Comparison of ENCODE assay signal across 21 cellular contexts in genomic region chr2:207681431-207681830, GRCh38. TPM values are rescaled to one million over a fixed set of nuclear protein-coding genes. Genes with fewer than 3 reads are reported as not detected.
DNase-seq lines count a peak whose midpoint lies in the region; ATAC-seq and TF ChIP-seq lines count a peak whose summit lies in the region.
"Had no signal": no experiment of that assay in that cellular context is flagged by ENCODE, and none has a peak within 500 bp of the region (broad histone marks: within the 10 kb centered on the region; RNA-seq: fewer than 3 reads in every experiment).

No MANE protein-coding gene starts in this region.

- no peaks in the 10 kb centered on the region for H3K9me3 Mint-ChIP-seq in stimulated activated effector memory CD8-positive, alpha-beta T cell treated with anti-CD3 and anti-CD28 coated beads, Interleukin-12 subunit alpha, Interleukin-12 subunit beta, amount 100 ng/mL, for 72 hours
- H3K9me3 Mint-ChIP-seq: activated CD4-positive, alpha-beta memory T cell treated with anti-CD3 and anti-CD28 coated beads, Interleukin-2, amount 10 ng/mL, durations not matched to agents 7 days and 5 days; activated T-helper 2 cell treated with anti-CD3 and anti-CD28 coated beads, Interferon-gamma antibody, Interleukin-2, Interleukin-4, amounts not matched to agents 10 μg/mL and 5 μg/mL and 100 μg/mL, durations not matched to agents 14 hours and 24 hours and 36 hours; CD4-positive, alpha-beta memory T cell; natural killer cell treated with Interleukin-12 subunit alpha and Interleukin-12 subunit beta and Interleukin-15 and Interleukin-18, amount 100 ng/mL, for 72 hours had no signal

- H3K27me3 ChIP-seq in mammary epithelial cell (ENCODE audit: insufficient read depth, low read length) = no peaks in the 10 kb centered on the region
- peaks cover 0 to 8% of the 10 kb centered on the region in 2 donors for H3K27me3 ChIP-seq in breast epithelium
- H3K27me3 ChIP-seq in testis = no peaks in the 10 kb centered on the region
- peaks cover 0 to 12% (median 0%) of the 10 kb centered on the region in 4 donors for H3K27me3 ChIP-seq in esophagus squamous epithelium
- H3K27me3 ChIP-seq in SK-N-SH (ENCODE audit: insufficient read depth) = no peaks in the 10 kb centered on the region

- H3K79me2 ChIP-seq in mammary epithelial cell (ENCODE audit: insufficient read depth, low read length) = no peaks in the 10 kb centered on the region
- H3K79me2 ChIP-seq in SK-N-SH (ENCODE audit: insufficient read depth) = no peaks in the 10 kb centered on the region

- no CpG with 5 or more reads among the region's 52 CpGs for WGBS in mammary epithelial cell (ENCODE audit: low coverage, missing lambda C conversion rate)
- 12% methylated on average over 44 of the region's 52 CpGs; no CpG with 5 or more reads in 1 of the 2 donors for WGBS in testis, 2 donors
- WGBS in esophagus squamous epithelium, 2 donors = 100% methylated on average over 1 of the region's 52 CpGs; no CpG with 5 or more reads in 1 of the 2 donors
- 95% methylated on average over 23 of the region's 52 CpGs for WGBS in SK-N-SH (ENCODE audit: low lambda C conversion rate)

- H3K4me1 ChIP-seq in mammary epithelial cell (ENCODE audit: insufficient read depth, low read length) = peaks cover 11% of the 10 kb centered on the region
- H3K4me1 ChIP-seq in breast epithelium = no peaks in the 10 kb centered on the region
- peaks cover 5% of the 10 kb centered on the region for H3K4me1 ChIP-seq in testis
- peaks cover 0 to 9% (median 0%) of the 10 kb centered on the region in 3 donors for H3K4me1 ChIP-seq in esophagus squamous epithelium
- 0 out of 4 replicates have a peak, but pooled peaks cover 0 to 8% of the 10 kb centered on the region in 2 experiments for H3K4me1 ChIP-seq in SK-N-SH (ENCODE audit: control insufficient read depth in 1 of 2, insufficient read depth in 2 of 2, low read depth in 1 of 2, low read length in 1 of 2)
- H3K4me1 ChIP-seq: sigmoid colon had no signal

- no peak for TF ChIP-seq RAD21 in SK-N-SH (IDR thresholded peaks at IDR 0.05; ENCODE audit: low read length)

- H3K9me2 ChIP-seq in SK-N-SH = no peaks in the 10 kb centered on the region

- peaks cover 13% of the 10 kb centered on the region for H3K4me1 Mint-ChIP-seq in stimulated activated effector memory CD8-positive, alpha-beta T cell treated with anti-CD3 and anti-CD28 coated beads, Interleukin-12 subunit alpha, Interleukin-12 subunit beta, amount 100 ng/mL, for 72 hours
- H3K4me1 Mint-ChIP-seq: CD4-positive, alpha-beta memory T cell had no signal

- no peak overlapping the region for H3K4me3 ChIP-seq in mammary epithelial cell (replicated peaks in 1 of 3; ENCODE audit: insufficient read depth in 1 of 3, low read depth in 2 of 3, low read length in 3 of 3)
- H3K4me3 ChIP-seq in breast epithelium = peak overlapping the region in 1 of 3 donors; percentile 33
- peak overlapping the region; percentile 41 to 54 for H3K4me3 ChIP-seq in testis
- H3K4me3 ChIP-seq in esophagus squamous epithelium = peak overlapping the region in 2 of 4 donors; percentile 20 to 44
- no peak overlapping the region for H3K4me3 ChIP-seq in SK-N-SH (ENCODE audit: low read depth in 2 of 2, low read length in 1 of 2)
- H3K4me3 ChIP-seq: transverse colon had no signal

- TF ChIP-seq POLR2A in breast epithelium (IDR thresholded peaks at IDR 0.05) (no peak), testis (IDR thresholded peaks at IDR 0.05) (no peak), esophagus squamous epithelium (IDR thresholded peaks at IDR 0.05) (no peak)

- in situ Hi-C loops in mammary epithelial cell (cut with MboI; ENCODE audit: low sequenced_read_pairs in 2 of 2) = no loop called here

- peaks cover 22% of the 10 kb centered on the region for H3F3A ChIP-seq in SK-N-SH (replicated peaks; ENCODE audit: insufficient read depth)

- CTCF ChIA-PET in mammary epithelial cell (lab: Charles Lee; ENCODE audit: low non-redundant PET) (no interaction called here), SK-N-SH (lab: Yijun Ruan, JAX) (no interaction called here)

- H3K4me3 Mint-ChIP-seq in stimulated activated effector memory CD8-positive, alpha-beta T cell treated with anti-CD3 and anti-CD28 coated beads, Interleukin-12 subunit alpha, Interleukin-12 subunit beta, amount 100 ng/mL, for 72 hours = no peak overlapping the region
- H3K4me3 Mint-ChIP-seq: activated CD4-positive, alpha-beta memory T cell treated with anti-CD3 and anti-CD28 coated beads, Interleukin-2, amount 10 ng/mL, durations not matched to agents 7 days and 5 days; natural killer cell treated with Interleukin-12 subunit alpha and Interleukin-12 subunit beta and Interleukin-15 and Interleukin-18, amount 100 ng/mL, for 72 hours had no signal

- no peak for TF ChIP-seq CTCF in mammary epithelial cell (conservative IDR thresholded peaks at IDR 0.05 in 1 of 2, IDR thresholded peaks at IDR 0.05 in 1 of 2; ENCODE audit: extremely low read depth in 1 of 2, insufficient read depth in 1 of 2, low read depth in 1 of 2, low read length in 2 of 2)
- TF ChIP-seq CTCF in breast epithelium (IDR thresholded peaks at IDR 0.05) = no peak
- TF ChIP-seq CTCF in testis (IDR thresholded peaks at IDR 0.05) = no peak
- no peak for TF ChIP-seq CTCF in esophagus squamous epithelium (IDR thresholded peaks at IDR 0.05)
- no peak for TF ChIP-seq CTCF in SK-N-SH (IDR thresholded peaks at IDR 0.05)

- dilution Hi-C loops in mammary epithelial cell (cut with HindIII; ENCODE audit: low sequenced_read_pairs) = no loop called here

- no peak for ATAC-seq in stimulated activated effector memory CD8-positive, alpha-beta T cell treated with anti-CD3 and anti-CD28 coated beads, Interleukin-12 subunit alpha, Interleukin-12 subunit beta, amount 100 ng/mL, for 72 hours
- ATAC-seq: esophagus mucosa; natural killer cell treated with Interleukin-12 subunit alpha and Interleukin-12 subunit beta and Interleukin-15 and Interleukin-18, amount 100 ng/mL, for 72 hours had no signal

- no TSS peak for BruUV-seq in mammary epithelial cell (replicated peaks; lab: Mats Ljungman, UMichigan)

- H3K9me3 ChIP-seq in mammary epithelial cell (replicated peaks; ENCODE audit: insufficient read depth, low read length) = no peaks in the 10 kb centered on the region
- H3K9me3 ChIP-seq in breast epithelium = no peaks in the 10 kb centered on the region
- no peaks in the 10 kb centered on the region for H3K9me3 ChIP-seq in testis
- H3K9me3 ChIP-seq in esophagus squamous epithelium = no peaks in the 10 kb centered on the region
- H3K9me3 ChIP-seq in SK-N-SH = no peaks in the 10 kb centered on the region
- H3K9me3 ChIP-seq: sigmoid colon, transverse colon had no signal

- H3K4me2 ChIP-seq in mammary epithelial cell (ENCODE audit: insufficient read depth, low read depth, low read length) = peak overlapping the region; percentile 30
- no peak overlapping the region for H3K4me2 ChIP-seq in SK-N-SH

- H3K9ac ChIP-seq in mammary epithelial cell (ENCODE audit: insufficient read depth, low read length) = no peak overlapping the region
- no peak overlapping the region for H3K9ac ChIP-seq in SK-N-SH

- POLR2A ChIA-PET in SK-N-SH (lab: Yijun Ruan, JAX) = no interaction called here

- H3K36me3 Mint-ChIP-seq in stimulated activated effector memory CD8-positive, alpha-beta T cell treated with anti-CD3 and anti-CD28 coated beads, Interleukin-12 subunit alpha, Interleukin-12 subunit beta, amount 100 ng/mL, for 72 hours = no peaks in the 10 kb centered on the region
- H3K36me3 Mint-ChIP-seq: CD4-positive, alpha-beta memory T cell; natural killer cell treated with Interleukin-12 subunit alpha and Interleukin-12 subunit beta and Interleukin-15 and Interleukin-18, amount 100 ng/mL, for 72 hours had no signal

- intact Hi-C loops in mammary epithelial cell (cut with micrococcal nuclease) (no loop called here), breast epithelium (cut with DNase I; ENCODE audit: low total_unique reads) (loop anchor here (2.0 kb wide), 1 partner anchor 53 kb away; no protein-coding TSS in a partner anchor), testis (cut with DNase I; ENCODE audit: low total_unique reads) (no loop called here), esophagus squamous epithelium (cut with DNase I) (no loop called here)

- peak overlapping the region; percentile 67 for H2AFZ ChIP-seq in mammary epithelial cell (ENCODE audit: low read depth, low read length)
- no peak overlapping the region for H2AFZ ChIP-seq in SK-N-SH (ENCODE audit: low read depth)

- no peak for TF ChIP-seq EP300 in SK-N-SH (IDR thresholded peaks at IDR 0.05; ENCODE audit: borderline replicate concordance in 1 of 2, low read depth in 1 of 2, low read length in 1 of 2)

- H3K36me3 ChIP-seq in mammary epithelial cell (ENCODE audit: insufficient read depth, low read length) = no peaks in the 10 kb centered on the region
- H3K36me3 ChIP-seq in breast epithelium = no peaks in the 10 kb centered on the region
- H3K36me3 ChIP-seq in testis (ENCODE audit: low read depth, missing control alignments) = no peaks in the 10 kb centered on the region
- no peaks in the 10 kb centered on the region for H3K36me3 ChIP-seq in esophagus squamous epithelium
- H3K36me3 ChIP-seq in SK-N-SH (replicated peaks in 1 of 2; ENCODE audit: control insufficient read depth in 1 of 2, insufficient read depth in 2 of 2, low read length in 1 of 2) = no peaks in the 10 kb centered on the region
- H3K36me3 ChIP-seq: sigmoid colon, transverse colon had no signal

- H3K27ac Mint-ChIP-seq in stimulated activated effector memory CD8-positive, alpha-beta T cell treated with anti-CD3 and anti-CD28 coated beads, Interleukin-12 subunit alpha, Interleukin-12 subunit beta, amount 100 ng/mL, for 72 hours = no peak overlapping the region
- H3K27ac Mint-ChIP-seq: activated CD4-positive, alpha-beta memory T cell treated with anti-CD3 and anti-CD28 coated beads, Interleukin-2, amount 10 ng/mL, durations not matched to agents 7 days and 5 days; activated T-helper 2 cell treated with anti-CD3 and anti-CD28 coated beads, Interferon-gamma antibody, Interleukin-2, Interleukin-4, amounts not matched to agents 10 μg/mL and 5 μg/mL and 100 μg/mL, durations not matched to agents 14 hours and 24 hours and 36 hours; CD4-positive, alpha-beta memory T cell; natural killer cell treated with Interleukin-12 subunit alpha and Interleukin-12 subunit beta and Interleukin-15 and Interleukin-18, amount 100 ng/mL, for 72 hours had no signal

- no peak for DNase-seq in mammary epithelial cell
- DNase-seq in breast epithelium (ENCODE audit: low spot score in 2 of 2) = no peak
- peak; percentile 23 for DNase-seq in dermis blood vessel endothelial cell
- DNase-seq in iPS-NIHi7 (ENCODE audit: extremely low spot score) = peak; percentile 79
- DNase-seq in testis = no peak
- DNase-seq in esophagus squamous epithelium (lab: John Stamatoyannopoulos, UW) = no peak
- DNase-seq in SK-N-SH = no peak
- DNase-seq in stimulated activated effector memory CD8-positive, alpha-beta T cell treated with anti-CD3 and anti-CD28 coated beads, Interleukin-12 subunit alpha, Interleukin-12 subunit beta, amount 100 ng/mL, for 72 hours (ENCODE audit: low spot score in 2 of 2) = no peak
- DNase-seq: activated CD4-positive, alpha-beta memory T cell treated with anti-CD3 and anti-CD28 coated beads, Interleukin-2, amount 10 ng/mL, durations not matched to agents 7 days and 5 days; anterior cingulate cortex; CD4-positive, alpha-beta memory T cell; mesenchymal stem cell; MM.1S; NCI-H2081; NCI-H774; sigmoid colon; stimulated activated CD4-positive, alpha-beta T cell treated with anti-CD3 and anti-CD28 coated beads, Interleukin-2, amount 100 ng/mL, for 24 hours; transverse colon had no signal

- no peaks in the 10 kb centered on the region for H4K20me1 ChIP-seq in mammary epithelial cell (ENCODE audit: insufficient read depth, low read length)
- H4K20me1 ChIP-seq in SK-N-SH (ENCODE audit: insufficient read depth) = no peaks in the 10 kb centered on the region

- no peak overlapping the region for H3K27ac ChIP-seq in mammary epithelial cell (ENCODE audit: insufficient read depth, low read depth, low read length)
- H3K27ac ChIP-seq in breast epithelium = no peak overlapping the region
- peak overlapping the region in 1 of 2 donors; percentile 15 for H3K27ac ChIP-seq in testis
- no peak overlapping the region for H3K27ac ChIP-seq in esophagus squamous epithelium
- H3K27ac ChIP-seq in SK-N-SH (ENCODE audit: low read depth in 2 of 2, low read length in 1 of 2) = no peak overlapping the region
- H3K27ac ChIP-seq: sigmoid colon, transverse colon had no signal

RNA-seq across cellular contexts. Expression of gene CCNYL1, which starts 30.0 kb away (rescaled TPM):
- 10 to 100 TPM; 11.2 to 30.0 TPM for total RNA-seq in mammary epithelial cell
- polyA plus RNA-seq in mammary epithelial cell = 16.3 TPM
- polyA minus RNA-seq in mammary epithelial cell = 28.4 TPM
- total RNA-seq in breast epithelium = 10 to 100 TPM in 2 of 3 donors, 1 to 10 TPM in 1; 10.0 to 17.4 (median 11.8) TPM
- 30.3 and 53.9 TPM in 2 replicates for total RNA-seq in dermis blood vessel endothelial cell
- total RNA-seq in testis = 10 to 100 TPM; 13.8 to 25.6 TPM
- 32.5 TPM for polyA plus RNA-seq in testis (ENCODE audit: insufficient read depth, low read depth, low replicate concordance)
- 10 to 100 TPM; 12.6 to 24.8 (median 15.4) TPM for total RNA-seq in esophagus squamous epithelium
- 8.7 and 10.0 TPM in 2 replicates for polyA plus RNA-seq in SK-N-SH (2012; rRNA removed)
- polyA plus RNA-seq in SK-N-SH (2012; cell fraction: cytosol; rRNA removed) = 12.3 and 13.0 TPM in 2 replicates
- polyA plus RNA-seq in SK-N-SH (2012; cell fraction: nucleus; rRNA removed) = 9.4 and 13.2 TPM in 2 replicates

RNA-seq across cellular contexts. Expression of gene METTL21A, which starts 56.2 kb away (rescaled TPM):
- total RNA-seq in mammary epithelial cell = 1 to 10 TPM; 8.7 to 9.0 TPM
- 11.0 TPM for polyA plus RNA-seq in mammary epithelial cell
- polyA minus RNA-seq in mammary epithelial cell = 0.98 TPM
- 10 to 100 TPM; 12.4 to 17.0 (median 13.3) TPM for total RNA-seq in breast epithelium
- total RNA-seq in dermis blood vessel endothelial cell = 22.8 and 24.2 TPM in 2 replicates
- total RNA-seq in testis = 10 to 100 TPM in 1 of 2 donors, 1 to 10 TPM in 1; 7.8 to 14.9 TPM
- 14.6 TPM for polyA plus RNA-seq in testis (ENCODE audit: insufficient read depth, low read depth, low replicate concordance)
- 10 to 100 TPM in 2 of 4 donors, 1 to 10 TPM in 2; 7.1 to 35.8 (median 10.4) TPM for total RNA-seq in esophagus squamous epithelium
- polyA plus RNA-seq in SK-N-SH (2012; rRNA removed) = 18.7 and 19.4 TPM in 2 replicates
- polyA plus RNA-seq in SK-N-SH (2012; cell fraction: cytosol; rRNA removed) = 19.9 and 23.3 TPM in 2 replicates
- 9.5 and 10.2 TPM in 2 replicates for polyA plus RNA-seq in SK-N-SH (2012; cell fraction: nucleus; rRNA removed)

Comparison
In these comparisons a context has a peak if more than half of its experiments do, and no peak if none do; other contexts are left out.
1. DNase-seq: peak in dermis blood vessel endothelial cell (single experiment) and iPS-NIHi7 (single experiment); none in mammary epithelial cell (single experiment), breast epithelium (0 of 2), testis (single experiment), esophagus squamous epithelium (single experiment), SK-N-SH (single experiment) and stimulated activated effector memory CD8-positive, alpha-beta T cell treated with anti-CD3 and anti-CD28 coated beads, Interleukin-12 subunit alpha, Interleukin-12 subunit beta, amount 100 ng/mL, for 72 hours (0 of 2).
2. H3K4me3 ChIP-seq: peak in testis (2 of 2); none in mammary epithelial cell (0 of 3) and SK-N-SH (0 of 2).